Comparison of ENCODE assay signal across 15 cellular contexts in the genomic region with DNA sequence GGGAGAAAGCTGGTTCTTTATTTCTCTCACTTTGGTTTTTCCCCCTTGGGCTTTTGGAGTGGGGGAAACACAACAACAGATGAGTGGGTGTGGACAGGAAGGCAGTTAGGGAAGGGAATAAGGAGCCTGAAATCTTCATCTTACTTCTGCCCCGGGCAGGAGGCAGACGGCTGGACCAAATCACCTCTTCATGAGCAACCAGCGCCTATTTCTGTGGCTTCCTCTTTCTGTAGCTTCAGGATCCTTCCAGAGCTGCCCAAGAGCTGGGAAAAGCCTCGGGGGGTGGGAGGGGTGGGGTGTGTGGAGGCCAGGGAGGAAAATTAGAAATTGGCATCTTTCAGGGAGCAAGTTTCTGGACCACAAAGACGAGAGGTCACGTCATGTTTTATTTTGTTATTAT.
"Had no signal": no experiment of that assay in that cellular context is flagged by ENCODE, and none has a peak within 500 bp of the region (broad histone marks: within the 10 kb centered on the region; RNA-seq: fewer than 3 reads in every experiment).

No MANE protein-coding gene starts in this region.

- DNase-seq: activated CD4-positive, alpha-beta memory T cell treated with anti-CD3 and anti-CD28 coated beads for 36 hours; activated CD4-positive, alpha-beta T cell treated with anti-CD3 and anti-CD28 coated beads for 1 hour; activated gamma-delta T cell; activated naive CD8-positive, alpha-beta T cell treated with anti-CD3 and anti-CD28 coated beads, Interleukin-2, amount 10 ng/mL, durations not matched to agents 7 days and 5 days; activated T-cell treated with anti-CD3 and anti-CD28 coated beads, Interleukin-2, amount 50 U/mL, for 48 hours; esophagus squamous epithelium; foreskin keratinocyte; head of caudate nucleus; left cardiac atrium; natural killer cell; ovary; thyroid gland had no signal

- H3K27ac ChIP-seq: breast epithelium, esophagus squamous epithelium, foreskin keratinocyte, ovary, thyroid gland, vagina had no signal

- H3K9me3 Mint-ChIP-seq: activated naive CD8-positive, alpha-beta T cell treated with anti-CD3 and anti-CD28 coated beads, Interleukin-2, amount 10 ng/mL, durations not matched to agents 7 days and 5 days; natural killer cell; T-helper 2 cell treated with Interferon-gamma antibody and Interleukin-4, amounts not matched to agents 5 μg/mL and 100 μg/mL, for 36 hours had no signal

- ATAC-seq: foreskin keratinocyte, left cardiac atrium, natural killer cell had no signal

- H3K4me3 ChIP-seq: breast epithelium, esophagus squamous epithelium, ovary, thyroid gland, vagina had no signal

- H3K4me1 ChIP-seq: breast epithelium, foreskin keratinocyte, thyroid gland, vagina had no signal

- H3K9me3 ChIP-seq: breast epithelium, esophagus squamous epithelium, ovary, thyroid gland, vagina had no signal

- H3K36me3 Mint-ChIP-seq: activated CD4-positive, alpha-beta memory T cell treated with anti-CD3 and anti-CD28 coated beads for 36 hours; activated naive CD8-positive, alpha-beta T cell treated with anti-CD3 and anti-CD28 coated beads, Interleukin-2, amount 10 ng/mL, durations not matched to agents 7 days and 5 days; natural killer cell had no signal

- H3K27me3 ChIP-seq: ovary, thyroid gland, vagina had no signal

- H3K27ac Mint-ChIP-seq: activated CD4-positive, alpha-beta memory T cell treated with anti-CD3 and anti-CD28 coated beads for 36 hours; activated naive CD8-positive, alpha-beta T cell treated with anti-CD3 and anti-CD28 coated beads, Interleukin-2, amount 10 ng/mL, durations not matched to agents 7 days and 5 days; natural killer cell; T-helper 2 cell treated with Interferon-gamma antibody and Interleukin-4, amounts not matched to agents 5 μg/mL and 100 μg/mL, for 36 hours had no signal

- H3K36me3 ChIP-seq: breast epithelium, esophagus squamous epithelium, ovary, thyroid gland, vagina had no signal
